ENCODE assay signal across 35 cellular contexts in genomic region chr6:26483727-26484126, GRCh38. TPM values are rescaled to one million over a fixed set of nuclear protein-coding genes. Genes with fewer than 3 reads are reported as not detected.
"Had no signal": no experiment of that assay in that cellular context is flagged by ENCODE, and none has a peak within 500 bp of the region (broad histone marks: within the 10 kb centered on the region; RNA-seq: fewer than 3 reads in every experiment).

No MANE protein-coding gene starts in this region.

- H3K36me3 ChIP-seq: adrenal gland, brain microvascular endothelial cell, breast epithelium had no signal

- H3K27ac ChIP-seq: adrenal gland, body of pancreas, brain microvascular endothelial cell, breast epithelium, VCaP had no signal

- H3K27me3 ChIP-seq: adrenal gland, body of pancreas, brain microvascular endothelial cell, breast epithelium had no signal

- H3K4me3 ChIP-seq: adrenal gland, body of pancreas, breast epithelium had no signal

- H3K9me3 ChIP-seq: adrenal gland, body of pancreas had no signal

- H3K4me1 ChIP-seq: body of pancreas, breast epithelium had no signal

- DNase-seq: activated B cell treated with CpG ODN at 0.5 μM for 24 hours; activated CD4-positive, alpha-beta memory T cell treated with anti-CD3 and anti-CD28 coated beads for 36 hours; activated CD4-positive, alpha-beta T cell treated with anti-CD3 and anti-CD28 coated beads for 4 hours; activated CD4-positive, alpha-beta T cell treated with anti-CD3 and anti-CD28 coated beads, Interleukin-2, amount 10 ng/mL, durations not matched to agents 24 days and 14 days; activated CD4-positive, alpha-beta T cell treated with anti-CD3 and anti-CD28 coated beads, Interleukin-2, amount 50 U/mL, for 1 hour; activated CD4-positive, alpha-beta T cell treated with anti-CD3 and anti-CD28 coated beads, Interleukin-2, amount 50 U/mL, for 4 hours; activated CD4-positive, CD25-positive, alpha-beta regulatory T cell treated with anti-CD3 and anti-CD28 coated beads, Interleukin-2, amount 50 U/mL, for 72 hours; activated CD8-positive, alpha-beta memory T cell treated with anti-CD3 and anti-CD28 coated beads, Interleukin-2, amount 50 U/mL, for 4 hours; activated CD8-positive, alpha-beta T cell treated with anti-CD3 and anti-CD28 coated beads for 36 hours; activated effector memory CD4-positive, alpha-beta T cell treated with anti-CD3 and anti-CD28 coated beads, Interleukin-2, amount 50 U/mL, for 16 hours; activated gamma-delta T cell treated with Interleukin-2 at 50 U/mL for 16 hours; activated naive CD4-positive, alpha-beta T cell; activated naive CD4-positive, alpha-beta T cell treated with anti-CD3 and anti-CD28 coated beads for 36 hours; activated naive CD4-positive, alpha-beta T cell treated with anti-CD3 and anti-CD28 coated beads, Interleukin-2, amount 50 U/mL, for 16 hours; activated naive CD8-positive, alpha-beta T cell treated with anti-CD3 and anti-CD28 coated beads for 36 hours; activated T-cell treated with anti-CD3 and anti-CD28 coated beads for 4 hours; activated T-cell treated with anti-CD3 and anti-CD28 coated beads, Interleukin-2, amount 50 U/mL, for 1 hour; activated T-cell treated with anti-CD3 and anti-CD28 coated beads, Interleukin-2, amount 50 U/mL, for 4 hours; activated T-cell treated with anti-CD3 and anti-CD28 coated beads, Interleukin-2, amount 50 U/mL, for 72 hours; adrenal gland; amygdala; anterior cingulate cortex; body of pancreas; brain microvascular endothelial cell; central memory CD4-positive, alpha-beta T cell; T-helper 2 cell; T-helper 9 cell had no signal

- ATAC-seq: activated CD8-positive, alpha-beta T cell treated with anti-CD3 and anti-CD28 coated beads for 36 hours; activated naive CD4-positive, alpha-beta T cell treated with anti-CD3 and anti-CD28 coated beads, Interleukin-2, amount 50 U/mL, for 72 hours; activated T-cell treated with anti-CD3 and anti-CD28 coated beads, Interleukin-2, amount 50 U/mL, for 4 hours; activated T-cell treated with anti-CD3 and anti-CD28 coated beads, Interleukin-2, amount 50 U/mL, for 72 hours; activated T-helper 17 cell treated with anti-CD3 and anti-CD28 coated beads, Interleukin-2, amount 50 U/mL, for 72 hours; body of pancreas had no signal

RNA-seq across cellular contexts. Expression of gene BTN1A1, which starts 16.4 kb away (rescaled TPM):
- total RNA-seq: activated CD4-positive, alpha-beta memory T cell treated with anti-CD3 and anti-CD28 coated beads for 36 hours; activated T-helper 1 cell treated with anti-CD3 and anti-CD28 coated beads, Interleukin-12 subunit alpha, Interleukin-12 subunit beta, Interleukin-2, Interleukin-4 antibody, amounts not matched to agents 30 ng/mL and 10 ng/mL and 1 ng/mL, durations not matched to agents 14 hours and 24 hours and 36 hours; adrenal gland; astrocyte; body of pancreas; breast epithelium; cardiac septum; cerebellum had no signal
- polyA plus RNA-seq: adrenal gland had no signal
